ENCODE assay signal across 8 cellular contexts in genomic region chr9:108933641-108934322, GRCh38. TPM values are rescaled to one million over a fixed set of nuclear protein-coding genes. Genes with fewer than 3 reads are reported as not detected.
DNase-seq lines count a peak whose midpoint lies in the region; ATAC-seq and TF ChIP-seq lines count a peak whose summit lies in the region.

Gene ELP1 (minus strand): TSS chr9:108934124. CDS start chr9:108931146, 2,978 bp downstream.

- peaks cover 2 to 8% of the 10 kb centered on the region in 2 donors for H3K36me3 Mint-ChIP-seq in activated T-cell treated with anti-CD3 and anti-CD28 coated beads, Interleukin-2, amount 50 U/mL, for 72 hours (ENCODE audit: insufficient read depth in 2 of 2)
- H3K36me3 Mint-ChIP-seq in naive thymus-derived CD4-positive, alpha-beta T cell: peaks cover 0 to 15% (median 7%) of the 10 kb centered on the region in 5 donors
- H3K36me3 Mint-ChIP-seq in stimulated activated naive B cell treated with anti-CD40 and anti-IgM and Interleukin-4, amounts not matched to agents 10 μg/mL and 1 μg/mL and 100 μg/mL, for 72 hours: peaks cover 15 to 19% of the 10 kb centered on the region in 2 donors

- DNase-seq in DND-41 (peak; percentile 88), Peyer's patch (peak; percentile 89 to 96 (median 95)), fibroblast of gingiva (ENCODE audit: low read depth) (peak; percentile 92)
- DNase-seq in activated T-cell treated with anti-CD3 and anti-CD28 coated beads, Interleukin-2, amount 50 U/mL, for 72 hours: peak; percentile 94 to 95
- DNase-seq in naive thymus-derived CD4-positive, alpha-beta T cell: peak; percentile 88 to 93 (median 91)
- peak; percentile 88 for DNase-seq in stimulated activated naive B cell treated with anti-CD40 and anti-IgM and Interleukin-4, amounts not matched to agents 10 μg/mL and 1 μg/mL and 100 μg/mL, for 72 hours

- ATAC-seq in DND-41 (ENCODE audit: insufficient read depth, low read depth): peak; percentile 85
- peak; percentile 86 for ATAC-seq in GM21786 (IDR thresholded peaks at IDR 0.05; ENCODE audit: unreplicated experiment)
- peak; percentile 91 to 92 for ATAC-seq in activated T-cell treated with anti-CD3 and anti-CD28 coated beads, Interleukin-2, amount 50 U/mL, for 72 hours (replicated peaks in 1 of 2)
- peak; percentile 91 for ATAC-seq in naive thymus-derived CD4-positive, alpha-beta T cell
- peak; percentile 91 to 92 for ATAC-seq in stimulated activated naive B cell treated with anti-CD40 and anti-IgM and Interleukin-4, amounts not matched to agents 10 μg/mL and 1 μg/mL and 100 μg/mL, for 72 hours (replicated peaks)

- no peaks in the 10 kb centered on the region for H3K9me3 ChIP-seq in DND-41 (ENCODE audit: insufficient read depth, low read length, severe bottlenecking)
- H3K9me3 ChIP-seq in KOPT-K1 (ENCODE audit: insufficient read depth, low read length, poor library complexity, severe bottlenecking): no peaks in the 10 kb centered on the region
- no peaks in the 10 kb centered on the region for H3K9me3 ChIP-seq in Peyer's patch
- no peaks in the 10 kb centered on the region for H3K9me3 ChIP-seq in naive thymus-derived CD4-positive, alpha-beta T cell (ENCODE audit: control insufficient read depth in 2 of 3, low read length in 3 of 3)

- H3K9ac ChIP-seq in DND-41 (ENCODE audit: low read depth, low read length): peak within 1 kb of the TSS; percentile 86

- H3K27ac Mint-ChIP-seq in activated T-cell treated with anti-CD3 and anti-CD28 coated beads, Interleukin-2, amount 50 U/mL, for 72 hours: peak within 1 kb of the TSS; percentile 88
- H3K27ac Mint-ChIP-seq in naive thymus-derived CD4-positive, alpha-beta T cell: peak within 1 kb of the TSS; percentile 96 to 99 (median 98)
- H3K27ac Mint-ChIP-seq in stimulated activated naive B cell treated with anti-CD40 and anti-IgM and Interleukin-4, amounts not matched to agents 10 μg/mL and 1 μg/mL and 100 μg/mL, for 72 hours: peak within 1 kb of the TSS; percentile 96

- H3K27me3 Mint-ChIP-seq in activated T-cell treated with anti-CD3 and anti-CD28 coated beads, Interleukin-2, amount 50 U/mL, for 72 hours (ENCODE audit: low read depth): no peaks in the 10 kb centered on the region
- no peaks in the 10 kb centered on the region for H3K27me3 Mint-ChIP-seq in naive thymus-derived CD4-positive, alpha-beta T cell
- H3K27me3 Mint-ChIP-seq in stimulated activated naive B cell treated with anti-CD40 and anti-IgM and Interleukin-4, amounts not matched to agents 10 μg/mL and 1 μg/mL and 100 μg/mL, for 72 hours: no peaks in the 10 kb centered on the region

- peak within 1 kb of the TSS; percentile 69 to 92 for H3K4me3 ChIP-seq in DND-41 (ENCODE audit: low read depth in 1 of 2, low read length in 2 of 2)
- peak within 1 kb of the TSS; percentile 70 to 94 (median 86) for H3K4me3 ChIP-seq in Peyer's patch
- peak within 1 kb of the TSS; percentile 90 for H3K4me3 ChIP-seq in naive thymus-derived CD4-positive, alpha-beta T cell (ENCODE audit: low read length)

- H3K36me3 ChIP-seq in DND-41 (ENCODE audit: insufficient read depth, low read length) (peaks cover 13% of the 10 kb centered on the region), KOPT-K1 (ENCODE audit: insufficient read depth, low read length) (peaks cover 19% of the 10 kb centered on the region), Peyer's patch (peaks cover 0 to 16% (median 0%) of the 10 kb centered on the region in 3 donors)
- H3K36me3 ChIP-seq in naive thymus-derived CD4-positive, alpha-beta T cell (ENCODE audit: control insufficient read depth in 2 of 3, insufficient read depth in 3 of 3, low read length in 3 of 3): peaks cover 0 to 6% (median 4%) of the 10 kb centered on the region in 3 experiments

- peak; percentile 47 for TF ChIP-seq CTCF in DND-41 (IDR thresholded peaks at IDR 0.05; ENCODE audit: borderline replicate concordance, extremely low read depth, low read length, poor library complexity, severe bottlenecking)
- peak in 3 of 6 experiments; percentile 19 to 42 (median 29) for TF ChIP-seq CTCF in Peyer's patch (IDR thresholded peaks at IDR 0.05)

- H3K27me3 ChIP-seq in DND-41 (ENCODE audit: insufficient read depth, low read length, poor library complexity) (no peaks in the 10 kb centered on the region), Peyer's patch (no peaks in the 10 kb centered on the region)
- H3K27me3 ChIP-seq in naive thymus-derived CD4-positive, alpha-beta T cell (ENCODE audit: control insufficient read depth in 2 of 2, insufficient read depth in 2 of 2, low read length in 2 of 2): no peaks in the 10 kb centered on the region

- peak; percentile 22 to 57 for TF ChIP-seq POLR2A in Peyer's patch (IDR thresholded peaks at IDR 0.05)

- H2AFZ ChIP-seq in DND-41 (ENCODE audit: low read depth, low read length): peak within 1 kb of the TSS; percentile 95

- peak within 1 kb of the TSS; percentile 73 to 98 for H3K4me3 Mint-ChIP-seq in activated T-cell treated with anti-CD3 and anti-CD28 coated beads, Interleukin-2, amount 50 U/mL, for 72 hours
- peak within 1 kb of the TSS; percentile 88 to 100 (median 99) for H3K4me3 Mint-ChIP-seq in naive thymus-derived CD4-positive, alpha-beta T cell
- H3K4me3 Mint-ChIP-seq in stimulated activated naive B cell treated with anti-CD40 and anti-IgM and Interleukin-4, amounts not matched to agents 10 μg/mL and 1 μg/mL and 100 μg/mL, for 72 hours: peak within 1 kb of the TSS; percentile 97 to 99

- POLR2A ChIA-PET in naive thymus-derived CD4-positive, alpha-beta T cell (lab: Charles Lee): interaction anchor here (0.6 to 1.2 kb wide), 3 partner anchors 10 to 186 kb away, joined by 3 to 4 read pairs (median 3); partner anchors contain the start of gene TMEM245

- intact Hi-C loops in naive thymus-derived CD4-positive, alpha-beta T cell (cut with micrococcal nuclease): loop anchor here (1.0 to 10.0 kb wide), 13 partner anchors 80 to 1651 kb away; partner anchors contain the start of genes CTNNAL1 (in 2 of the 2), EPB41L4B (in 2 of the 2), RAD23B (in 2 of the 2) and TXN (in 2 of the 2)

- H4K20me1 ChIP-seq in DND-41 (ENCODE audit: insufficient read depth, low read length): no peaks in the 10 kb centered on the region

- H3K79me2 ChIP-seq in DND-41 (ENCODE audit: insufficient read depth, low read length): peaks cover 44% of the 10 kb centered on the region

- peaks cover 30% of the 10 kb centered on the region for H3K4me1 Mint-ChIP-seq in activated T-cell treated with anti-CD3 and anti-CD28 coated beads, Interleukin-2, amount 50 U/mL, for 72 hours (ENCODE audit: low read depth)
- peaks cover 24 to 54% (median 38%) of the 10 kb centered on the region in 7 donors for H3K4me1 Mint-ChIP-seq in naive thymus-derived CD4-positive, alpha-beta T cell
- peaks cover 11 to 23% of the 10 kb centered on the region in 2 donors for H3K4me1 Mint-ChIP-seq in stimulated activated naive B cell treated with anti-CD40 and anti-IgM and Interleukin-4, amounts not matched to agents 10 μg/mL and 1 μg/mL and 100 μg/mL, for 72 hours

- H3K4me2 ChIP-seq in DND-41 (ENCODE audit: insufficient read depth, low read length): peak within 1 kb of the TSS; percentile 77

- H3K9me3 Mint-ChIP-seq in activated T-cell treated with anti-CD3 and anti-CD28 coated beads, Interleukin-2, amount 50 U/mL, for 72 hours: no peaks in the 10 kb centered on the region
- no peaks in the 10 kb centered on the region for H3K9me3 Mint-ChIP-seq in naive thymus-derived CD4-positive, alpha-beta T cell
- H3K9me3 Mint-ChIP-seq in stimulated activated naive B cell treated with anti-CD40 and anti-IgM and Interleukin-4, amounts not matched to agents 10 μg/mL and 1 μg/mL and 100 μg/mL, for 72 hours: no peaks in the 10 kb centered on the region

- H3K4me1 ChIP-seq in DND-41 (ENCODE audit: insufficient read depth, low read length) (peaks cover 33% of the 10 kb centered on the region), Peyer's patch (peaks cover 0 to 21% (median 2%) of the 10 kb centered on the region in 4 donors)
- H3K4me1 ChIP-seq in naive thymus-derived CD4-positive, alpha-beta T cell (ENCODE audit: control insufficient read depth in 2 of 2, insufficient read depth in 2 of 2, low read length in 2 of 2): peaks cover 15 to 18% of the 10 kb centered on the region in 2 donors

- CTCF ChIA-PET in naive thymus-derived CD4-positive, alpha-beta T cell (lab: Charles Lee): no interaction called here

- H3K27ac ChIP-seq in DND-41 (ENCODE audit: low read length): peak within 1 kb of the TSS; percentile 84
- H3K27ac ChIP-seq in KOPT-K1 (ENCODE audit: low read depth, low read length, poor library complexity, severe bottlenecking): peak within 1 kb of the TSS; percentile 79
- peak within 1 kb of the TSS; percentile 81 to 91 (median 88) for H3K27ac ChIP-seq in Peyer's patch
- peak within 1 kb of the TSS; percentile 92 for H3K27ac ChIP-seq in naive thymus-derived CD4-positive, alpha-beta T cell (ENCODE audit: low read depth, low read length)

RNA-seq across cellular contexts. Expression of gene ELP1, which starts in this region (rescaled TPM):
- total RNA-seq in Peyer's patch: 10 to 100 TPM; 19.1 to 26.4 (median 22.9) TPM
- 10 to 100 TPM; 25.6 to 39.5 TPM for total RNA-seq in activated T-cell treated with anti-CD3 and anti-CD28 coated beads, Interleukin-2, amount 50 U/mL, for 72 hours
- total RNA-seq in naive thymus-derived CD4-positive, alpha-beta T cell: 10 to 100 TPM; 21.7 to 41.4 (median 26.5) TPM
- 10 to 100 TPM; 13.7 to 21.4 TPM for polyA plus RNA-seq in naive thymus-derived CD4-positive, alpha-beta T cell

Comparison
In these comparisons a context has a peak if more than half of its experiments do, and no peak if none do; other contexts are left out.
1. Peak in every context shown above with its lines: DNase-seq, ATAC-seq, H3K4me3 ChIP-seq and H3K27ac ChIP-seq.